Comparison of ENCODE assay signal across 1 cellular context in the genomic region with DNA sequence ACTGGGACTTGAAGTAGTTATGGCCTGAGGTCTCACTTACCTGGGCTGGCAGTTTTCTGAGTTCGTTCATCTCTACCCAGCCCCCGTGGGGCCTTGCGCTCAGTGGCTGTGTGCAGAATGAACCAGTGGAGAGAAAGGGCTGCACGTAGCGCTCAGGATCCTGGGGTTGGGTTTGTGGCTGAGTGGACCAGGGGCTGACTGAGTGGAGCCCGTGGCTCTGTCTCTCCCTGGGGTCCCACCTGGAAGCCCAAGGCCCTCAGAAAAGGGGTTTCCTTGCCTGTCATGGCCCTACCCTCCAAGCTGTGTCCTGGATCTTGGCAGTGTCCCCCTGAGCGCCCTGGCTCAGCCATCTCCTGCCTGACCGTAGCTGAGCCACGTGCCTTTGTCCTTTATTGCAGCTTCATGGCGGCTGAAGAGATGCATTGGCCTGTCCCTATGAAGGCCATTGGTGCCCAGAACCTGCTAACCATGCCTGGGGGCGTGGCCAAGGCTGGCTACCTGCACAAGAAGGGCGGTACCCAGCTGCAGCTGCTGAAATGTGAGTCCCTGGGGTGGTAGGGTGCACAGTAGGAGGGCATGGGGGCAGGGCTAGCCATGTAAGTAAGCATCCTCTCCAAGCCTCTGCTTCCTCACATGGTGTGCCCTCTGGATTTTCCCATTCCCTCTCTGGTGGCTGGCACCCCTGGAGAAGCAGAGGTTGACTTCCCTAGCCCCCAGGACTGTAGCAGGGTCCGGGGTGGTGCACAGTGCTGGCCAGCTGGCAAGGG.
TF ChIP-seq lines count a peak whose summit lies in the region.

No MANE protein-coding gene starts in this region.

TF ChIP-seq in K562, 482 proteins besides CTCF, POLR2A, EP300 and RAD21:
- TF ChIP-seq, protein P1, sequence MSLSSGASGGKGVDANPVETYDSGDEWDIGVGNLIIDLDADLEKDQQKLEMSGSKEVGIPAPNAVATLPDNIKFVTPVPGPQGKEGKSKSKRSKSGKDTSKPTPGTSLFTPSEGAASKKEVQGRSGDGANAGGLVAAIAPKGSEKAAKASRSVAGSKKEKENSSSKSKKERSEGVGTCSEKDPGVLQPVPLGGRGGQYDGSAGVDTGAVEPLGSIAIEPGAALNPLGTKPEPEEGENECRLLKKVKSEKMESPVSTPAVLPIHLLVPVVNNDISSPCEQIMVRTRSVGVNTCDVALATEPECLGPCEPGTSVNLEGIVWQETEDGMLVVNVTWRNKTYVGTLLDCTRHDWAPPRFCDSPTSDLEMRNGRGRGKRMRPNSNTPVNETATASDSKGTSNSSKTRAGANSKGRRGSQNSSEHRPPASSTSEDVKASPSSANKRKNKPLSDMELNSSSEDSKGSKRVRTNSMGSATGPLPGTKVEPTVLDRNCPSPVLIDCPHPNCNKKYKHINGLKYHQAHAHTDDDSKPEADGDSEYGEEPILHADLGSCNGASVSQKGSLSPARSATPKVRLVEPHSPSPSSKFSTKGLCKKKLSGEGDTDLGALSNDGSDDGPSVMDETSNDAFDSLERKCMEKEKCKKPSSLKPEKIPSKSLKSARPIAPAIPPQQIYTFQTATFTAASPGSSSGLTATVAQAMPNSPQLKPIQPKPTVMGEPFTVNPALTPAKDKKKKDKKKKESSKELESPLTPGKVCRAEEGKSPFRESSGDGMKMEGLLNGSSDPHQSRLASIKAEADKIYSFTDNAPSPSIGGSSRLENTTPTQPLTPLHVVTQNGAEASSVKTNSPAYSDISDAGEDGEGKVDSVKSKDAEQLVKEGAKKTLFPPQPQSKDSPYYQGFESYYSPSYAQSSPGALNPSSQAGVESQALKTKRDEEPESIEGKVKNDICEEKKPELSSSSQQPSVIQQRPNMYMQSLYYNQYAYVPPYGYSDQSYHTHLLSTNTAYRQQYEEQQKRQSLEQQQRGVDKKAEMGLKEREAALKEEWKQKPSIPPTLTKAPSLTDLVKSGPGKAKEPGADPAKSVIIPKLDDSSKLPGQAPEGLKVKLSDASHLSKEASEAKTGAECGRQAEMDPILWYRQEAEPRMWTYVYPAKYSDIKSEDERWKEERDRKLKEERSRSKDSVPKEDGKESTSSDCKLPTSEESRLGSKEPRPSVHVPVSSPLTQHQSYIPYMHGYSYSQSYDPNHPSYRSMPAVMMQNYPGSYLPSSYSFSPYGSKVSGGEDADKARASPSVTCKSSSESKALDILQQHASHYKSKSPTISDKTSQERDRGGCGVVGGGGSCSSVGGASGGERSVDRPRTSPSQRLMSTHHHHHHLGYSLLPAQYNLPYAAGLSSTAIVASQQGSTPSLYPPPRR (CRISPR knock-in tag; IDR thresholded peaks at IDR 0.05; ENCODE audit: borderline replicate concordance) = no peak
- no peak for TF ChIP-seq DMBX1 (CRISPR knock-in tag; IDR thresholded peaks at IDR 0.05; ENCODE audit: borderline replicate concordance)
- no peak for TF ChIP-seq TRIM28 (IDR thresholded peaks at IDR 0.05)
- no peak for TF ChIP-seq ZNF668 (CRISPR knock-in tag; IDR thresholded peaks at IDR 0.05)
- no peak for TF ChIP-seq POLR2H (tag; IDR thresholded peaks at IDR 0.05; ENCODE audit: low read depth)
- TF ChIP-seq, protein P2, sequence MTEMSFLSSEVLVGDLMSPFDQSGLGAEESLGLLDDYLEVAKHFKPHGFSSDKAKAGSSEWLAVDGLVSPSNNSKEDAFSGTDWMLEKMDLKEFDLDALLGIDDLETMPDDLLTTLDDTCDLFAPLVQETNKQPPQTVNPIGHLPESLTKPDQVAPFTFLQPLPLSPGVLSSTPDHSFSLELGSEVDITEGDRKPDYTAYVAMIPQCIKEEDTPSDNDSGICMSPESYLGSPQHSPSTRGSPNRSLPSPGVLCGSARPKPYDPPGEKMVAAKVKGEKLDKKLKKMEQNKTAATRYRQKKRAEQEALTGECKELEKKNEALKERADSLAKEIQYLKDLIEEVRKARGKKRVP (CRISPR knock-in tag; IDR thresholded peaks at IDR 0.05) = no peak
- no peak for TF ChIP-seq FOXJ2 (tag; IDR thresholded peaks at IDR 0.05)
- TF ChIP-seq TCF7L2 (IDR thresholded peaks at IDR 0.05; ENCODE audit: low read depth, low read length) = no peak
- TF ChIP-seq NR3C1 (CRISPR knock-in tag; IDR thresholded peaks at IDR 0.05) = no peak
- no peak for TF ChIP-seq SMARCC2 (IDR thresholded peaks at IDR 0.05; ENCODE audit: low read depth)
- TF ChIP-seq SIX5 (IDR thresholded peaks at IDR 0.05; ENCODE audit: borderline replicate concordance in 1 of 2, insufficient read depth in 1 of 2, low read depth in 1 of 2, low read length in 2 of 2) = no peak
- no peak for TF ChIP-seq BMI1 (IDR thresholded peaks at IDR 0.05; ENCODE audit: low read length)
- no peak for TF ChIP-seq BDP1 (IDR thresholded peaks at IDR 0.05; ENCODE audit: insufficient read depth, insufficient read length)
- TF ChIP-seq, protein P3, sequence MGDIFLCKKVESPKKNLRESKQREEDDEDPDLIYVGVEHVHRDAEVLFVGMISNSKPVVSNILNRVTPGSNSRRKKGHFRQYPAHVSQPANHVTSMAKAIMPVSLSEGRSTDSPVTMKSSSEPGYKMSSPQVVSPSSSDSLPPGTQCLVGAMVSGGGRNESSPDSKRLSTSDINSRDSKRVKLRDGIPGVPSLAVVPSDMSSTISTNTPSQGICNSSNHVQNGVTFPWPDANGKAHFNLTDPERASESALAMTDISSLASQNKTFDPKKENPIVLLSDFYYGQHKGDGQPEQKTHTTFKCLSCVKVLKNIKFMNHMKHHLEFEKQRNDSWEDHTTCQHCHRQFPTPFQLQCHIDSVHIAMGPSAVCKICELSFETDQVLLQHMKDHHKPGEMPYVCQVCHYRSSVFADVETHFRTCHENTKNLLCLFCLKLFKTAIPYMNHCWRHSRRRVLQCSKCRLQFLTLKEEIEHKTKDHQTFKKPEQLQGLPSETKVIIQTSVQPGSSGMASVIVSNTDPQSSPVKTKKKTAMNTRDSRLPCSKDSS (IDR thresholded peaks at IDR 0.05; ENCODE audit: low read depth, partially characterized antibody) = no peak
- no peak for TF ChIP-seq FOSL1 (tag; conservative IDR thresholded peaks at IDR 0.05)
- no peak for TF ChIP-seq MEF2D (tag; conservative IDR thresholded peaks at IDR 0.05; ENCODE audit: low read depth)
- TF ChIP-seq POLR2AphosphoS2 (IDR thresholded peaks at IDR 0.05; ENCODE audit: low read length) = no peak
